Comparison of ENCODE assay signal across 1 cellular context in the genomic region with DNA sequence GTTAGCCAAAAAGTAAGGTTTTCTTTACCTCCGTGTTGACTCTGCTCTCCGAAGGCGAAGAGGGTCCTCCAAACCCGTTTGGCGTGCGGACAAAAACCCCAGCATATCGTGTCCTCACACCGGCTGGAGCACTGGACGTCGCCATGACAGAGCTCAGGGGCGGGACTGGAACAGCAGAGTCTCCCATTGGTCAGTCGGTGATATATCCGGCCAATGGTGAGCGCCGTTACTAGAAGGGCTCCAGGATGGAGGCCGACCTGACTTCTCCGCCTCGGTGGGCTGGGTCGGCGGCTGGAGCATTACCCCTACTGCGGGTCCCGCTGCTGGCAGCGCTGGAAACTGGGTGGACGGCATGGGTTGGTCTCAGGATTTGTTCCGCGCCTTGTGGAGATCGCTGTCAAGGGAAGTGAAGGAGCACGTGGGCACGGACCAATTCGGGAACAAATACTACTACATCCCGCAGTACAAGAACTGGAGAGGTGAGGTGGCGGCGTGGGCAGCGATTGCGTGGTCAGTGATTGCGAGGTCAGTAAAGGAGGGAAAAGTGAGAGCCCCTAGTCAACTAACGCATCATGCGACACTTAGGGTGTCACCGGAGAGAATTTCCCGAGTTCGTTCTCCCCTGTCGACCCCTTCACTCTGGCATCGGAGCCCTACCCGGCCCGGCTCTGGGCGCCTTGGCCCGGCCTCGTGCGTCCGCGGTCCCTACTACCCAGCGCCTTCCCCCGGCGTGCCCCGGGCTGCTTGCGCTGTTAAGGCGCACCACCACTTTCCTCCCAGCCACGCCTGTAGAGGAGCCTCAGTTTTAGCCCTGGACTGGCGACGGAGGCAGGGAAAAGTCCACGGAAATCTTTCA.
TF ChIP-seq lines count a peak whose summit lies in the region.

A gene with protein sequence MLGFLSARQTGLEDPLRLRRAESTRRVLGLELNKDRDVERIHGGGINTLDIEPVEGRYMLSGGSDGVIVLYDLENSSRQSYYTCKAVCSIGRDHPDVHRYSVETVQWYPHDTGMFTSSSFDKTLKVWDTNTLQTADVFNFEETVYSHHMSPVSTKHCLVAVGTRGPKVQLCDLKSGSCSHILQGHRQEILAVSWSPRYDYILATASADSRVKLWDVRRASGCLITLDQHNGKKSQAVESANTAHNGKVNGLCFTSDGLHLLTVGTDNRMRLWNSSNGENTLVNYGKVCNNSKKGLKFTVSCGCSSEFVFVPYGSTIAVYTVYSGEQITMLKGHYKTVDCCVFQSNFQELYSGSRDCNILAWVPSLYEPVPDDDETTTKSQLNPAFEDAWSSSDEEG (minus strand): TSS at position 167 of the 856 bp plus-strand sequence. CDS start 62 bp downstream, at position 105.
A gene with protein sequence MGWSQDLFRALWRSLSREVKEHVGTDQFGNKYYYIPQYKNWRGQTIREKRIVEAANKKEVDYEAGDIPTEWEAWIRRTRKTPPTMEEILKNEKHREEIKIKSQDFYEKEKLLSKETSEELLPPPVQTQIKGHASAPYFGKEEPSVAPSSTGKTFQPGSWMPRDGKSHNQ (plus strand): TSS at position 302 of the 856 bp plus-strand sequence. CDS start 51 bp downstream, at position 353.

TF ChIP-seq in HepG2, 621 proteins besides CTCF, POLR2A, EP300 and RAD21 (continued from another document and continues in another):
- TF ChIP-seq, protein P1, sequence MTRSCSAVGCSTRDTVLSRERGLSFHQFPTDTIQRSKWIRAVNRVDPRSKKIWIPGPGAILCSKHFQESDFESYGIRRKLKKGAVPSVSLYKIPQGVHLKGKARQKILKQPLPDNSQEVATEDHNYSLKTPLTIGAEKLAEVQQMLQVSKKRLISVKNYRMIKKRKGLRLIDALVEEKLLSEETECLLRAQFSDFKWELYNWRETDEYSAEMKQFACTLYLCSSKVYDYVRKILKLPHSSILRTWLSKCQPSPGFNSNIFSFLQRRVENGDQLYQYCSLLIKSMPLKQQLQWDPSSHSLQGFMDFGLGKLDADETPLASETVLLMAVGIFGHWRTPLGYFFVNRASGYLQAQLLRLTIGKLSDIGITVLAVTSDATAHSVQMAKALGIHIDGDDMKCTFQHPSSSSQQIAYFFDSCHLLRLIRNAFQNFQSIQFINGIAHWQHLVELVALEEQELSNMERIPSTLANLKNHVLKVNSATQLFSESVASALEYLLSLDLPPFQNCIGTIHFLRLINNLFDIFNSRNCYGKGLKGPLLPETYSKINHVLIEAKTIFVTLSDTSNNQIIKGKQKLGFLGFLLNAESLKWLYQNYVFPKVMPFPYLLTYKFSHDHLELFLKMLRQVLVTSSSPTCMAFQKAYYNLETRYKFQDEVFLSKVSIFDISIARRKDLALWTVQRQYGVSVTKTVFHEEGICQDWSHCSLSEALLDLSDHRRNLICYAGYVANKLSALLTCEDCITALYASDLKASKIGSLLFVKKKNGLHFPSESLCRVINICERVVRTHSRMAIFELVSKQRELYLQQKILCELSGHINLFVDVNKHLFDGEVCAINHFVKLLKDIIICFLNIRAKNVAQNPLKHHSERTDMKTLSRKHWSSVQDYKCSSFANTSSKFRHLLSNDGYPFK (CRISPR knock-in tag; IDR thresholded peaks at IDR 0.05; ENCODE audit: borderline replicate concordance): no peak; the same call in 1 of the 2 replicates
- TF ChIP-seq, protein P2, sequence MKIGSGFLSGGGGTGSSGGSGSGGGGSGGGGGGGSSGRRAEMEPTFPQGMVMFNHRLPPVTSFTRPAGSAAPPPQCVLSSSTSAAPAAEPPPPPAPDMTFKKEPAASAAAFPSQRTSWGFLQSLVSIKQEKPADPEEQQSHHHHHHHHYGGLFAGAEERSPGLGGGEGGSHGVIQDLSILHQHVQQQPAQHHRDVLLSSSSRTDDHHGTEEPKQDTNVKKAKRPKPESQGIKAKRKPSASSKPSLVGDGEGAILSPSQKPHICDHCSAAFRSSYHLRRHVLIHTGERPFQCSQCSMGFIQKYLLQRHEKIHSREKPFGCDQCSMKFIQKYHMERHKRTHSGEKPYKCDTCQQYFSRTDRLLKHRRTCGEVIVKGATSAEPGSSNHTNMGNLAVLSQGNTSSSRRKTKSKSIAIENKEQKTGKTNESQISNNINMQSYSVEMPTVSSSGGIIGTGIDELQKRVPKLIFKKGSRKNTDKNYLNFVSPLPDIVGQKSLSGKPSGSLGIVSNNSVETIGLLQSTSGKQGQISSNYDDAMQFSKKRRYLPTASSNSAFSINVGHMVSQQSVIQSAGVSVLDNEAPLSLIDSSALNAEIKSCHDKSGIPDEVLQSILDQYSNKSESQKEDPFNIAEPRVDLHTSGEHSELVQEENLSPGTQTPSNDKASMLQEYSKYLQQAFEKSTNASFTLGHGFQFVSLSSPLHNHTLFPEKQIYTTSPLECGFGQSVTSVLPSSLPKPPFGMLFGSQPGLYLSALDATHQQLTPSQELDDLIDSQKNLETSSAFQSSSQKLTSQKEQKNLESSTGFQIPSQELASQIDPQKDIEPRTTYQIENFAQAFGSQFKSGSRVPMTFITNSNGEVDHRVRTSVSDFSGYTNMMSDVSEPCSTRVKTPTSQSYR (CRISPR knock-in tag; IDR thresholded peaks at IDR 0.05; ENCODE audit: borderline replicate concordance): no peak
- TF ChIP-seq ZNF709 (CRISPR knock-in tag; IDR thresholded peaks at IDR 0.05): peak; percentile 45; the same call in 1 of the 2 replicates
- TF ChIP-seq, protein P3, sequence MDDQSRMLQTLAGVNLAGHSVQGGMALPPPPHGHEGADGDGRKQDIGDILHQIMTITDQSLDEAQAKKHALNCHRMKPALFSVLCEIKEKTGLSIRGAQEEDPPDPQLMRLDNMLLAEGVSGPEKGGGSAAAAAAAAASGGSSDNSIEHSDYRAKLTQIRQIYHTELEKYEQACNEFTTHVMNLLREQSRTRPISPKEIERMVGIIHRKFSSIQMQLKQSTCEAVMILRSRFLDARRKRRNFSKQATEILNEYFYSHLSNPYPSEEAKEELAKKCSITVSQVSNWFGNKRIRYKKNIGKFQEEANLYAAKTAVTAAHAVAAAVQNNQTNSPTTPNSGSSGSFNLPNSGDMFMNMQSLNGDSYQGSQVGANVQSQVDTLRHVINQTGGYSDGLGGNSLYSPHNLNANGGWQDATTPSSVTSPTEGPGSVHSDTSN (CRISPR knock-in tag; IDR thresholded peaks at IDR 0.05; ENCODE audit: borderline replicate concordance): no peak
- TF ChIP-seq, protein P4, sequence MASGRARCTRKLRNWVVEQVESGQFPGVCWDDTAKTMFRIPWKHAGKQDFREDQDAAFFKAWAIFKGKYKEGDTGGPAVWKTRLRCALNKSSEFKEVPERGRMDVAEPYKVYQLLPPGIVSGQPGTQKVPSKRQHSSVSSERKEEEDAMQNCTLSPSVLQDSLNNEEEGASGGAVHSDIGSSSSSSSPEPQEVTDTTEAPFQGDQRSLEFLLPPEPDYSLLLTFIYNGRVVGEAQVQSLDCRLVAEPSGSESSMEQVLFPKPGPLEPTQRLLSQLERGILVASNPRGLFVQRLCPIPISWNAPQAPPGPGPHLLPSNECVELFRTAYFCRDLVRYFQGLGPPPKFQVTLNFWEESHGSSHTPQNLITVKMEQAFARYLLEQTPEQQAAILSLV (CRISPR knock-in tag; IDR thresholded peaks at IDR 0.05; ENCODE audit: borderline replicate concordance): peak; percentile 62; the same call in 1 of the 2 replicates
- no peak for TF ChIP-seq SUZ12 (IDR thresholded peaks at IDR 0.05; ENCODE audit: low read depth, low read length)
- TF ChIP-seq, protein P5, sequence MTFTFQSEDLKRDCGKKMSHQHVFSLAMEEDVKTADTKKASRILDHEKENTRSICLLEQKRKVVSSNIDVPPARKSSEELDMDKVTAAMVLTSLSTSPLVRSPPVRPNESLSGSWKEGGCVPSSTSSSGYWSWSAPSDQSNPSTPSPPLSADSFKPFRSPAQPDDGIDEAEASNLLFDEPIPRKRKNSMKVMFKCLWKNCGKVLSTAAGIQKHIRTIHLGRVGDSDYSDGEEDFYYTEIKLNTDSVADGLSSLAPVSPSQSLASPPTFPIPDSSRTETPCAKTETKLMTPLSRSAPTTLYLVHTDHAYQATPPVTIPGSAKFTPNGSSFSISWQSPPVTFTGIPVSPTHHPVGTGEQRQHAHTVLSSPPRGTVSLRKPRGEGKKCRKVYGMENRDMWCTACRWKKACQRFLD (CRISPR knock-in tag; IDR thresholded peaks at IDR 0.05; ENCODE audit: borderline replicate concordance): 0 out of 2 replicates have a peak, but pooled peaks have one; percentile 72
- no peak for TF ChIP-seq ATF1 (CRISPR knock-in tag; IDR thresholded peaks at IDR 0.05)
- no peak for TF ChIP-seq ZSCAN25 (CRISPR knock-in tag; IDR thresholded peaks at IDR 0.05)
- no peak for TF ChIP-seq KDM1A (CRISPR knock-in tag; IDR thresholded peaks at IDR 0.05)
- no peak for TF ChIP-seq MBD4 (IDR thresholded peaks at IDR 0.05; ENCODE audit: borderline replicate concordance, low read length)
- TF ChIP-seq, protein P6, sequence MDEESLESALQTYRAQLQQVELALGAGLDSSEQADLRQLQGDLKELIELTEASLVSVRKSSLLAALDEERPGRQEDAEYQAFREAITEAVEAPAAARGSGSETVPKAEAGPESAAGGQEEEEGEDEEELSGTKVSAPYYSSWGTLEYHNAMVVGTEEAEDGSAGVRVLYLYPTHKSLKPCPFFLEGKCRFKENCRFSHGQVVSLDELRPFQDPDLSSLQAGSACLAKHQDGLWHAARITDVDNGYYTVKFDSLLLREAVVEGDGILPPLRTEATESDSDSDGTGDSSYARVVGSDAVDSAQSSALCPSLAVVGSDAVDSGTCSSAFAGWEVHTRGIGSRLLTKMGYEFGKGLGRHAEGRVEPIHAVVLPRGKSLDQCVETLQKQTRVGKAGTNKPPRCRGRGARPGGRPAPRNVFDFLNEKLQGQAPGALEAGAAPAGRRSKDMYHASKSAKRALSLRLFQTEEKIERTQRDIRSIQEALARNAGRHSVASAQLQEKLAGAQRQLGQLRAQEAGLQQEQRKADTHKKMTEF (CRISPR knock-in tag; IDR thresholded peaks at IDR 0.05): peak; percentile 48
- peak; percentile 58; the same call in 1 of the 2 replicates for TF ChIP-seq HOXA5 (CRISPR knock-in tag; IDR thresholded peaks at IDR 0.05)
- no peak for TF ChIP-seq STAT5B (CRISPR knock-in tag; IDR thresholded peaks at IDR 0.05)
- TF ChIP-seq, protein P7, sequence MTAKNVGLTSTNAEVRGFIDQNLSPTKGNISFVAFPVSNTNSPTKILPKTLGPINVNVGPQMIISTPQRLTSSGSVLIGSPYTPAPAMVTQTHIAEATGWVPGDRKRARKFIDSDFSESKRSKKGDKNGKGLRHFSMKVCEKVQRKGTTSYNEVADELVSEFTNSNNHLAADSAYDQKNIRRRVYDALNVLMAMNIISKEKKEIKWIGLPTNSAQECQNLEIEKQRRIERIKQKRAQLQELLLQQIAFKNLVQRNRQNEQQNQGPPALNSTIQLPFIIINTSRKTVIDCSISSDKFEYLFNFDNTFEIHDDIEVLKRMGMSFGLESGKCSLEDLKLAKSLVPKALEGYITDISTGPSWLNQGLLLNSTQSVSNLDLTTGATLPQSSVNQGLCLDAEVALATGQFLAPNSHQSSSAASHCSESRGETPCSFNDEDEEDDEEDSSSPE (CRISPR knock-in tag; IDR thresholded peaks at IDR 0.05): peak; percentile 39; the same call in 1 of the 2 replicates
- TF ChIP-seq PCBP2 (optimal IDR thresholded peaks at IDR 0.05; ENCODE audit: low read depth, low read length, poor library complexity, severe bottlenecking): no peak
- peak; percentile 53 for TF ChIP-seq SALL1 (CRISPR knock-in tag; IDR thresholded peaks at IDR 0.05)
- TF ChIP-seq, protein P8, sequence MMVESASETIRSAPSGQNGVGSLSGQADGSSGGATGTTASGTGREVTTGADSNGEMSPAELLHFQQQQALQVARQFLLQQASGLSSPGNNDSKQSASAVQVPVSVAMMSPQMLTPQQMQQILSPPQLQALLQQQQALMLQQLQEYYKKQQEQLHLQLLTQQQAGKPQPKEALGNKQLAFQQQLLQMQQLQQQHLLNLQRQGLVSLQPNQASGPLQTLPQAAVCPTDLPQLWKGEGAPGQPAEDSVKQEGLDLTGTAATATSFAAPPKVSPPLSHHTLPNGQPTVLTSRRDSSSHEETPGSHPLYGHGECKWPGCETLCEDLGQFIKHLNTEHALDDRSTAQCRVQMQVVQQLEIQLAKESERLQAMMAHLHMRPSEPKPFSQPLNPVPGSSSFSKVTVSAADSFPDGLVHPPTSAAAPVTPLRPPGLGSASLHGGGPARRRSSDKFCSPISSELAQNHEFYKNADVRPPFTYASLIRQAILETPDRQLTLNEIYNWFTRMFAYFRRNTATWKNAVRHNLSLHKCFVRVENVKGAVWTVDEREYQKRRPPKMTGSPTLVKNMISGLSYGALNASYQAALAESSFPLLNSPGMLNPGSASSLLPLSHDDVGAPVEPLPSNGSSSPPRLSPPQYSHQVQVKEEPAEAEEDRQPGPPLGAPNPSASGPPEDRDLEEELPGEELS (CRISPR knock-in tag; IDR thresholded peaks at IDR 0.05): peak; percentile 29; the same call in 1 of the 2 replicates
- peak; percentile 72; the same call in 1 of the 2 replicates for TF ChIP-seq ZNF891 (CRISPR knock-in tag; IDR thresholded peaks at IDR 0.05)
- TF ChIP-seq SKI (IDR thresholded peaks at IDR 0.05; ENCODE audit: partially characterized antibody): peak; percentile 18
- peak; percentile 80; the same call in 1 of the 2 replicates for TF ChIP-seq ZFX (CRISPR knock-in tag; IDR thresholded peaks at IDR 0.05; ENCODE audit: low read depth)
- no peak for TF ChIP-seq PLRG1 (conservative IDR thresholded peaks at IDR 0.05)
- TF ChIP-seq ZNF24 (IDR thresholded peaks at IDR 0.05): no peak
- TF ChIP-seq ZNF256 (CRISPR knock-in tag; conservative IDR thresholded peaks at IDR 0.05): no peak
- TF ChIP-seq ZNF337 (CRISPR knock-in tag; IDR thresholded peaks at IDR 0.05; ENCODE audit: borderline replicate concordance, low read depth): peak; percentile 67; the same call in 1 of the 2 replicates
- TF ChIP-seq, protein P9, sequence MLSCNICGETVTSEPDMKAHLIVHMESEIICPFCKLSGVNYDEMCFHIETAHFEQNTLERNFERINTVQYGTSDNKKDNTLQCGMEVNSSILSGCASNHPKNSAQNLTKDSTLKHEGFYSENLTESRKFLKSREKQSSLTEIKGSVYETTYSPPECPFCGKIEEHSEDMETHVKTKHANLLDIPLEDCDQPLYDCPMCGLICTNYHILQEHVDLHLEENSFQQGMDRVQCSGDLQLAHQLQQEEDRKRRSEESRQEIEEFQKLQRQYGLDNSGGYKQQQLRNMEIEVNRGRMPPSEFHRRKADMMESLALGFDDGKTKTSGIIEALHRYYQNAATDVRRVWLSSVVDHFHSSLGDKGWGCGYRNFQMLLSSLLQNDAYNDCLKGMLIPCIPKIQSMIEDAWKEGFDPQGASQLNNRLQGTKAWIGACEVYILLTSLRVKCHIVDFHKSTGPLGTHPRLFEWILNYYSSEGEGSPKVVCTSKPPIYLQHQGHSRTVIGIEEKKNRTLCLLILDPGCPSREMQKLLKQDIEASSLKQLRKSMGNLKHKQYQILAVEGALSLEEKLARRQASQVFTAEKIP (CRISPR knock-in tag; IDR thresholded peaks at IDR 0.05; ENCODE audit: borderline replicate concordance): no peak
